ENCODE assay signal across 11 cellular contexts in genomic region chr11:122691751-122692150, GRCh38. TPM values are rescaled to one million over a fixed set of nuclear protein-coding genes. Genes with fewer than 3 reads are reported as not detected.
DNase-seq lines count a peak whose midpoint lies in the region; ATAC-seq, FAIRE-seq and TF ChIP-seq lines count a peak whose summit lies in the region.
"Had no signal": no experiment of that assay in that cellular context is flagged by ENCODE, and none has a peak within 500 bp of the region (broad histone marks: within the 10 kb centered on the region; RNA-seq: fewer than 3 reads in every experiment).

No MANE protein-coding gene starts in this region.

- H3K9me3 Mint-ChIP-seq in activated CD4-positive, alpha-beta T cell treated with anti-CD3 and anti-CD28 coated beads, Interleukin-2, amount 10 ng/mL, durations not matched to agents 7 days and 5 days = no peaks in the 10 kb centered on the region
- H3K9me3 Mint-ChIP-seq in astrocyte (ENCODE audit: unreplicated experiment) = peaks cover 2% of the 10 kb centered on the region
- H3K9me3 Mint-ChIP-seq: activated B cell treated with CpG ODN at 0.5 μM for 24 hours had no signal

- H3K27ac ChIP-seq in astrocyte (ENCODE audit: low read depth, low read length) (peak overlapping the region; percentile 1), mesendoderm (ENCODE audit: low read depth, low read length) (no peak overlapping the region), tibial nerve (peak overlapping the region in 3 of 4 donors; percentile 56 to 80 (median 62))

- H4K8ac ChIP-seq in mesendoderm (ENCODE audit: low read depth, low read length) = no peak overlapping the region

- H3K36me3 ChIP-seq in astrocyte (ENCODE audit: insufficient read depth, low read length) (peaks cover 4% of the 10 kb centered on the region), mesendoderm (ENCODE audit: control insufficient read depth, insufficient read depth, low read length) (no peaks in the 10 kb centered on the region), tibial nerve (no peaks in the 10 kb centered on the region)

- H3K4ac ChIP-seq in mesendoderm (ENCODE audit: low read depth, low read length) = no peak overlapping the region

- TF ChIP-seq POLR2A in tibial nerve (IDR thresholded peaks at IDR 0.05) = no peak

- peaks cover 34% of the 10 kb centered on the region for H4K20me1 ChIP-seq in astrocyte (ENCODE audit: insufficient read depth, low read length)

- no peak overlapping the region for H2AFZ ChIP-seq in astrocyte (ENCODE audit: low read depth, low read length)

- H3K9ac ChIP-seq in astrocyte (ENCODE audit: low read length) (peak overlapping the region; percentile 60), mesendoderm (ENCODE audit: low read length) (no peak overlapping the region)

- peaks cover 63% of the 10 kb centered on the region for H3K4me1 Mint-ChIP-seq in activated CD4-positive, alpha-beta T cell treated with anti-CD3 and anti-CD28 coated beads, Interleukin-2, amount 10 ng/mL, durations not matched to agents 7 days and 5 days
- peaks cover 22% of the 10 kb centered on the region for H3K4me1 Mint-ChIP-seq in astrocyte (ENCODE audit: low read depth, unreplicated experiment)

- H3K23ac ChIP-seq in mesendoderm (ENCODE audit: low read length) = no peak overlapping the region

- H3K27me3 ChIP-seq in astrocyte (ENCODE audit: insufficient read depth, low read length) = no peaks in the 10 kb centered on the region
- H3K27me3 ChIP-seq in mesendoderm (ENCODE audit: insufficient read depth, low read length, poor library complexity) = no peaks in the 10 kb centered on the region
- H3K27me3 ChIP-seq in tibial nerve = no peaks in the 10 kb centered on the region

- H3K27ac Mint-ChIP-seq in activated CD4-positive, alpha-beta T cell treated with anti-CD3 and anti-CD28 coated beads, Interleukin-2, amount 10 ng/mL, durations not matched to agents 7 days and 5 days = peak overlapping the region; percentile 70
- peak overlapping the region; percentile 58 for H3K27ac Mint-ChIP-seq in astrocyte (ENCODE audit: unreplicated experiment)
- H3K27ac Mint-ChIP-seq: activated B cell treated with CpG ODN at 0.5 μM for 24 hours had no signal

- no peaks in the 10 kb centered on the region for H3K9me3 ChIP-seq in astrocyte (ENCODE audit: insufficient read depth, low read depth, low read length)
- no peaks in the 10 kb centered on the region for H3K9me3 ChIP-seq in tibial nerve

- H3K79me2 ChIP-seq in astrocyte (ENCODE audit: insufficient read depth, low read length) (peaks cover 80% of the 10 kb centered on the region), mesendoderm (ENCODE audit: control insufficient read depth, insufficient read depth, low read length) (no peaks in the 10 kb centered on the region)

- H2AK5ac ChIP-seq in mesendoderm (ENCODE audit: low read length) = no peak overlapping the region

- TF ChIP-seq EP300 in tibial nerve (IDR thresholded peaks at IDR 0.05) = no peak

- WGBS in mesendoderm (ENCODE audit: extremely low coverage, insufficient coverage, low lambda C conversion rate) = no CpG with 5 or more reads among the region's 3 CpGs
- 62 to 74% methylated on average over 3 of the region's 3 CpGs for WGBS in tibial nerve, 2 donors

- H2BK15ac ChIP-seq in mesendoderm (replicated peaks; ENCODE audit: low read depth) = no peak overlapping the region

- no peak overlapping the region for H3K4me3 ChIP-seq in astrocyte (ENCODE audit: insufficient read depth, low read depth, low read length)
- H3K4me3 ChIP-seq in mesendoderm (ENCODE audit: low read length) = no peak overlapping the region
- no peak overlapping the region for H3K4me3 ChIP-seq in tibial nerve

- TF ChIP-seq CTCF in astrocyte (IDR thresholded peaks at IDR 0.05; ENCODE audit: insufficient read depth, low read depth, low read length) = no peak
- TF ChIP-seq CTCF in tibial nerve (IDR thresholded peaks at IDR 0.05) = no peak

- no peaks in the 10 kb centered on the region for H3K27me3 Mint-ChIP-seq in activated CD4-positive, alpha-beta T cell treated with anti-CD3 and anti-CD28 coated beads, Interleukin-2, amount 10 ng/mL, durations not matched to agents 7 days and 5 days
- no peaks in the 10 kb centered on the region for H3K27me3 Mint-ChIP-seq in astrocyte (ENCODE audit: low read depth, unreplicated experiment)
- H3K27me3 Mint-ChIP-seq: activated B cell treated with CpG ODN at 0.5 μM for 24 hours had no signal

- H3K4me3 Mint-ChIP-seq in activated CD4-positive, alpha-beta T cell treated with anti-CD3 and anti-CD28 coated beads, Interleukin-2, amount 10 ng/mL, durations not matched to agents 7 days and 5 days = no peak overlapping the region
- no peak overlapping the region for H3K4me3 Mint-ChIP-seq in astrocyte (ENCODE audit: unreplicated experiment)

- no peaks in the 10 kb centered on the region for H3K79me1 ChIP-seq in mesendoderm (ENCODE audit: low read length)

- FAIRE-seq in astrocyte (lab: Jason Lieb, UNC) = no peak

- H4K5ac ChIP-seq in mesendoderm (ENCODE audit: low read length) = no peak overlapping the region

- H3K4me1 ChIP-seq in astrocyte (ENCODE audit: insufficient read depth, low read length) (peaks cover 16% of the 10 kb centered on the region), mesendoderm (ENCODE audit: control insufficient read depth, low read depth, low read length) (peaks cover 2% of the 10 kb centered on the region), tibial nerve (peaks cover 0 to 22% (median 10%) of the 10 kb centered on the region in 4 donors)

- peaks cover 8% of the 10 kb centered on the region for H3K36me3 Mint-ChIP-seq in activated CD4-positive, alpha-beta T cell treated with anti-CD3 and anti-CD28 coated beads, Interleukin-2, amount 10 ng/mL, durations not matched to agents 7 days and 5 days (ENCODE audit: low read depth)
- peaks cover 1% of the 10 kb centered on the region for H3K36me3 Mint-ChIP-seq in astrocyte (ENCODE audit: low read depth, unreplicated experiment)

- no peak for DNase-seq in activated CD4-positive, alpha-beta T cell treated with anti-CD3 and anti-CD28 coated beads, Interleukin-2, amount 10 ng/mL, durations not matched to agents 7 days and 5 days
- DNase-seq in activated CD4-positive, alpha-beta T cell treated with anti-CD3 and anti-CD28 coated beads, Interleukin-2, amount 50 U/mL, for 4 hours = no peak
- DNase-seq in astrocyte (ENCODE audit: low read depth) (no peak), mesendoderm (no peak), tibial nerve (ENCODE audit: low spot score in 2 of 2) (no peak), NCI-H128 (lab: John Stamatoyannopoulos, UW; ENCODE audit: unreplicated experiment) (no peak)
- DNase-seq: activated B cell treated with CpG ODN at 0.5 μM for 24 hours, NCI-H345 had no signal

- H2BK120ac ChIP-seq in mesendoderm (ENCODE audit: low read depth, low read length) = no peak overlapping the region

- ATAC-seq in GM18498 (IDR thresholded peaks at IDR 0.05; ENCODE audit: unreplicated experiment) = no peak
- no peak for ATAC-seq in HG03139 (IDR thresholded peaks at IDR 0.05; ENCODE audit: unreplicated experiment)
- ATAC-seq: HCT116 had no signal

- peak overlapping the region; percentile 68 for H3K4me2 ChIP-seq in astrocyte (ENCODE audit: low read length)
- H3K4me2 ChIP-seq in mesendoderm (ENCODE audit: low read length) = no peak overlapping the region

- peak overlapping the region; percentile 82 for H3K18ac ChIP-seq in mesendoderm (ENCODE audit: low read length)

- CTCF ChIA-PET in activated CD4-positive, alpha-beta T cell treated with anti-CD3 and anti-CD28 coated beads, Interleukin-2, amount 10 ng/mL, durations not matched to agents 7 days and 5 days (lab: Charles Lee) = interaction anchor here (0.7 to 1.4 kb wide), 6 partner anchors 14 to 972 kb away, joined by 3 to 4 read pairs (median 3); partner anchors contain the start of gene UBASH3B

- H3K56ac ChIP-seq in mesendoderm (ENCODE audit: low read length) = no peak overlapping the region

- POLR2A ChIA-PET in activated CD4-positive, alpha-beta T cell treated with anti-CD3 and anti-CD28 coated beads, Interleukin-2, amount 10 ng/mL, durations not matched to agents 7 days and 5 days (lab: Charles Lee) = no interaction called here

- H2BK5ac ChIP-seq in mesendoderm (ENCODE audit: low read length) = no peak overlapping the region

RNA-seq across cellular contexts. Expression of gene UBASH3B, which starts 36.2 kb away (rescaled TPM):
- 10 to 100 TPM; 15.2 to 15.8 TPM for total RNA-seq in activated CD4-positive, alpha-beta T cell treated with anti-CD3 and anti-CD28 coated beads, Interleukin-2, amount 10 ng/mL, durations not matched to agents 7 days and 5 days
- 62.1 and 64.0 TPM in 2 replicates for total RNA-seq in astrocyte
- polyA plus RNA-seq in mesendoderm (2013, experiment 1 of 2) = 8.2 TPM
- 8.8 TPM for polyA plus RNA-seq in mesendoderm (2013, experiment 2 of 2)
- 1 to 10 TPM in 3 of 4 donors, under 1 TPM in 1; 0.66 to 5.1 (median 1.8) TPM for total RNA-seq in tibial nerve
